ENCODE assay signal across 8 cellular contexts in the genomic region with DNA sequence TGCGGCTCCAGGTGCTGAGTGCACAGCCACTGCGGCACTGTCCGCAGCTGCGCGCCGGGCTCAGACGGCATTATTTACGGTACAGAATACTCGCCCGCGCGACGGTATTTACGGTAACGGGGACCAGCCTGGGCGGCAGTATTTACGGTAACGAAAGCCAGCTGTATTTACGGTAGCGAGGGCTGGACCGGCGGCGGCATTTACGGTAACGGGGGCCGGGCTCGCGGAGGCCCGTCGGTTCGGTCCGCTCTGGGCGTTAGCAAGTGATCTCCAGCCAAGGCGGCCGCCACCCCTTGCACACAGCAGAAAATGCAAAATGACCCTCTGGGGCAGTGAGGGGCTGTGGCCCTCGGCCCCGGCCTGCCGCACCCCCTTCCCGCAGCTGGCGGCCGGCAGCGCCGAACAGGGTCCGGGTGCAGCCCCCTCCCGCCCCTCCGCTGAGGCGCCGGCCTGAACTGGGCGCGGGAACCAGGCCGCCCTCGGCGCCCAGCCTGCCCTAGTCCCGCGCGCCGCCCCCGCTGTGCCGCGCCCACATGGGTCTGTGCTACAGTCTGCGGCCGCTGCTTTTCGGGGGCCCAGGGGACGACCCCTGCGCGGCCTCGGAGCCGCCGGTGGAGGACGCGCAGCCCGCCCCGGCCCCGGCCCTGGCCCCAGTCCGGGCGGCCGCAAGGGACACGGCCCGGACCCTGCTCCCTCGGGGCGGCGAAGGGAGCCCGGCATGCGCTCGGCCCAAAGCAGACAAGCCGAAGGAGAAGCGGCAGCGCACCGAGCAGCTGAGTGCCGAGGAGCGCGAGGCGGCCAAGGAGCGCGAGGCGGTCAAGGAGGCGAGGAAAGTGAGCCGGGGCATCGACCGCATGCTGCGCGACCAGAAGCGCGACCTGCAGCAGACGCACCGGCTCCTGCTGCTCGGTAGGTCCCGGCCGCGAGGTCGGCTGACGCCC. TPM values are rescaled to one million over a fixed set of nuclear protein-coding genes. Genes with fewer than 3 reads are reported as not detected.
DNase-seq lines count a peak whose midpoint lies in the region; ATAC-seq and TF ChIP-seq lines count a peak whose summit lies in the region.

A gene (plus strand): TSS at position 234 of the 941 bp plus-strand sequence. CDS start 300 bp downstream, at position 534.

- H3K9ac ChIP-seq in HUES48 (ENCODE audit: low read depth, low read length) = peak within 1 kb of the TSS; percentile 59

- H3K27me3 ChIP-seq in HUES48 (ENCODE audit: control insufficient read depth, insufficient read depth, low read length) (peaks cover 13% of the 10 kb centered on the region), Panc1 (ENCODE audit: control insufficient read depth, insufficient read depth, low read length) (peaks cover 20% of the 10 kb centered on the region), tibial artery (no peaks in the 10 kb centered on the region)

- intact Hi-C loops in Panc1 (cut with micrococcal nuclease; ENCODE audit: unreplicated experiment) = no loop called here
- intact Hi-C loops in Right ventricle myocardium inferior (cut with DNase I) = no loop called here
- intact Hi-C loops in tibial artery (cut with DNase I; ENCODE audit: low total_unique reads) = loop anchor here (10.0 kb wide), 1 partner anchor 156 kb away; no protein-coding TSS in a partner anchor

- H3K9me3 ChIP-seq in HUES48 (ENCODE audit: control insufficient read depth, insufficient read depth, low read length) (no peaks in the 10 kb centered on the region), Panc1 (ENCODE audit: control insufficient read depth, insufficient read depth, low read depth, low read length) (no peaks in the 10 kb centered on the region), tibial artery (no peaks in the 10 kb centered on the region)

- peak; percentile 66 for DNase-seq in ACHN
- DNase-seq in Panc1 (ENCODE audit: low read depth, low spot score) = peak; percentile 12
- peak; percentile 67 for DNase-seq in activated naive CD8-positive, alpha-beta T cell treated with anti-CD3 and anti-CD28 coated beads for 36 hours
- DNase-seq in Right ventricle myocardium inferior (ENCODE audit: missing footprints) = peak; percentile 87
- peak; percentile 48 for DNase-seq in occipital lobe (lab: John Stamatoyannopoulos, UW)
- DNase-seq in tibial artery = peak; percentile 83 to 88

- in situ Hi-C loops in ACHN (cut with HindIII; ENCODE audit: low pct_ligation_motif_present, low pct_unique_long_range_greater_than_20kb, low sequenced_read_pairs) (no loop called here), Panc1 (cut with HindIII; ENCODE audit: low pct_unique_long_range_greater_than_20kb, low sequenced_read_pairs) (no loop called here)

- H3K27ac ChIP-seq in HUES48 (ENCODE audit: low read depth, low read length) = peak within 1 kb of the TSS; percentile 26
- H3K27ac ChIP-seq in Panc1 (ENCODE audit: low read length) = no peak within 1 kb of the TSS
- H3K27ac ChIP-seq in tibial artery = peak within 1 kb of the TSS; percentile 67 to 77

- no TSS peak for BruUV-seq in Panc1 (replicated peaks; lab: Mats Ljungman, UMichigan)

- no peak for TF ChIP-seq CTCF in Panc1 (IDR thresholded peaks at IDR 0.05)
- TF ChIP-seq CTCF in tibial artery (IDR thresholded peaks at IDR 0.05) = no peak

- H3K4me3 Mint-ChIP-seq in activated naive CD8-positive, alpha-beta T cell treated with anti-CD3 and anti-CD28 coated beads for 36 hours = peak within 1 kb of the TSS; percentile 51

- no peak within 1 kb of the TSS for H3K27ac Mint-ChIP-seq in activated naive CD8-positive, alpha-beta T cell treated with anti-CD3 and anti-CD28 coated beads for 36 hours

- POLR2A ChIA-PET in Panc1 (lab: Charles Lee) = no interaction called here

- ATAC-seq in GM18909 (IDR thresholded peaks at IDR 0.05; ENCODE audit: poor library complexity, unreplicated experiment) (peak; percentile 76), Panc1 (peak; percentile 92), Right ventricle myocardium inferior (peak; percentile 94)

- CTCF ChIA-PET in Panc1 (lab: Charles Lee) = no interaction called here

- H3K36me3 ChIP-seq in HUES48 (ENCODE audit: control insufficient read depth, insufficient read depth, low read length) (no peaks in the 10 kb centered on the region), Panc1 (ENCODE audit: control insufficient read depth, insufficient read depth, low read length) (no peaks in the 10 kb centered on the region), tibial artery (no peaks in the 10 kb centered on the region)

- H3K9me3 Mint-ChIP-seq in activated naive CD8-positive, alpha-beta T cell treated with anti-CD3 and anti-CD28 coated beads for 36 hours = peaks cover 8% of the 10 kb centered on the region

- H3K27me3 Mint-ChIP-seq in activated naive CD8-positive, alpha-beta T cell treated with anti-CD3 and anti-CD28 coated beads for 36 hours = peaks cover 56% of the 10 kb centered on the region

- no peaks in the 10 kb centered on the region for H3K36me3 Mint-ChIP-seq in activated naive CD8-positive, alpha-beta T cell treated with anti-CD3 and anti-CD28 coated beads for 36 hours

- H3K4me1 Mint-ChIP-seq in activated naive CD8-positive, alpha-beta T cell treated with anti-CD3 and anti-CD28 coated beads for 36 hours = peaks cover 6% of the 10 kb centered on the region

- no peaks in the 10 kb centered on the region for H3K4me1 ChIP-seq in HUES48 (ENCODE audit: control insufficient read depth, insufficient read depth, low read length)
- H3K4me1 ChIP-seq in Panc1 (ENCODE audit: control insufficient read depth, insufficient read depth, low read length) = no peaks in the 10 kb centered on the region
- H3K4me1 ChIP-seq in tibial artery = peaks cover 0 to 15% (median 7%) of the 10 kb centered on the region in 4 donors

- H3K4me3 ChIP-seq in HUES48 (ENCODE audit: low read depth, low read length) (peak within 1 kb of the TSS; percentile 67), Panc1 (ENCODE audit: low read depth in 2 of 2, low read length in 2 of 2) (peak within 1 kb of the TSS; percentile 40 to 41), tibial artery (peak within 1 kb of the TSS; percentile 65 to 78)

RNA-seq across cellular contexts. Expression of the gene that starts here (rescaled TPM):
- total RNA-seq in Panc1 (2021; ENCODE audit: unreplicated experiment) (0.44 TPM), Right ventricle myocardium inferior (5.1 TPM), occipital lobe (49.8 TPM)
- polyA plus RNA-seq in Panc1 (2012; ENCODE audit: insufficient read length) = 0.51 TPM
- under 1 TPM in 1 of 2 experiments, not detected in 1; 0.04 TPM for total RNA-seq in activated naive CD8-positive, alpha-beta T cell treated with anti-CD3 and anti-CD28 coated beads for 36 hours

Comparison
In these comparisons a context has a peak if more than half of its experiments do, and no peak if none do; other contexts are left out.
1. Peak in DNase-seq, ATAC-seq and H3K4me3 ChIP-seq in Panc1; RNA of the gene not detected or under 1 TPM.
2. Peak in DNase-seq in activated naive CD8-positive, alpha-beta T cell treated with anti-CD3 and anti-CD28 coated beads for 36 hours; RNA of the gene not detected or under 1 TPM.
3. DNase-seq: peak in every context shown above with its lines; median percentile 87 in Right ventricle myocardium inferior; 86 in tibial artery; 67 in activated naive CD8-positive, alpha-beta T cell treated with anti-CD3 and anti-CD28 coated beads for 36 hours; 66 in ACHN; 48 in occipital lobe; 12 in Panc1.